ENCODE assay signal across 9 cellular contexts in the genomic region with DNA sequence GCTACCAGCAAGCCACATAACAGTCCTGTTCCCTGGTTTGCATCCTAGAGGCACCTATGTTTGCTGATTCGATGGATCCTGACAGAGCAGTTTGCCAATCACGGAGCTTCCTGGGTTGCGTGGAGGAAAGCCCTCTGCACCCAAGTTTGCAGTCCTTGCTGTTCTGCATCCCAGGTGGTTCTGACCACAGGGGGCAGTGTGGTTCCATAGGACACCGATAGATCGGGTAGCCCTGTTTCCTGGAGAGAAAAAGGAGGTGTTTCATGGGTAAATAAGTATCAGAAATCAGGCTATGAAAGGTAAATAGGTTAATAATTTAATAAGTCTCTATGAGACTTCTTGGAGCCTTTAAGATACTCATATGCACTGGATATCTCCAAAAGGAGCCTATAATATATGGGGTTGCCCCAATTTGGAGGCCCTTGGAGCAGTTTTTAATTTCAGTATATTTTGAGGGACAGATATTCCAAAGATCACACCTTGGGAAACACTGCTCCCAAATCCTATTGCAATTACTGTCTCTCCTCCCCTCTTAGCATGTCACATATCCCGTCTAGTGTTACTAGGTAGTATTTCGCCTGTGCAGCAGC.
DNase-seq lines count a peak whose midpoint lies in the region; ATAC-seq and TF ChIP-seq lines count a peak whose summit lies in the region.
"Had no signal": no experiment of that assay in that cellular context is flagged by ENCODE, and none has a peak within 500 bp of the region (broad histone marks: within the 10 kb centered on the region; RNA-seq: fewer than 3 reads in every experiment).

No MANE protein-coding gene starts in this region.

- TF ChIP-seq CTCF in NB4 (IDR thresholded peaks at IDR 0.05; ENCODE audit: low read depth, low read length) (peak; percentile 65), fibroblast of villous mesenchyme (IDR thresholded peaks at IDR 0.05; ENCODE audit: insufficient read depth, low read depth, low read length) (peak; percentile 74), osteoblast (IDR thresholded peaks at IDR 0.05; ENCODE audit: extremely low read depth, low read depth, low read length) (peak; percentile 89)

- H4K20me1 ChIP-seq in osteoblast (ENCODE audit: insufficient read depth, low read length): no peaks in the 10 kb centered on the region
- H4K20me1 ChIP-seq: BLaER1 had no signal

- H3K9me3 ChIP-seq in osteoblast (ENCODE audit: low read depth, low read length): no peaks in the 10 kb centered on the region
- H3K9me3 ChIP-seq: BLaER1 had no signal

- peaks cover 47% of the 10 kb centered on the region for H3K4me1 ChIP-seq in osteoblast (ENCODE audit: insufficient read depth, low read length)
- H3K4me1 ChIP-seq: BLaER1 had no signal

- DNase-seq in NCI-H1417 (lab: John Stamatoyannopoulos, UW) (peak in 2 of 3 experiments; percentile 30 to 39), NCI-H1417 treated with DMSO at 0.1 percent for 48 hours (lab: John Stamatoyannopoulos, UW) (no peak), NB4 (ENCODE audit: low read depth) (peak; percentile 64), fibroblast of villous mesenchyme (ENCODE audit: low read depth) (peak; percentile 64), osteoblast (ENCODE audit: insufficient read length, low spot score, missing footprints) (peak; percentile 84)
- DNase-seq in activated CD8-positive, alpha-beta memory T cell treated with anti-CD3 and anti-CD28 coated beads, Interleukin-2, amount 50 U/mL, for 48 hours: peak; percentile 80

- H3K4me3 ChIP-seq in NB4 (ENCODE audit: low read depth, low read length) (no peak overlapping the region), fibroblast of villous mesenchyme (ENCODE audit: low read depth, low read length) (no peak overlapping the region), osteoblast (ENCODE audit: insufficient read depth, low read length) (no peak overlapping the region)
- H3K4me3 ChIP-seq: BLaER1 had no signal

- no peak for TF ChIP-seq POLR2A in NB4 (IDR thresholded peaks at IDR 0.05; ENCODE audit: extremely low read depth, insufficient read length)

- H3K27ac ChIP-seq in osteoblast (ENCODE audit: low read depth, low read length): peak overlapping the region; percentile 1
- H3K27ac ChIP-seq: BLaER1 had no signal

- H3K4me2 ChIP-seq in osteoblast (ENCODE audit: insufficient read depth, low read length): no peak overlapping the region
- H3K4me2 ChIP-seq: BLaER1 had no signal

- ATAC-seq in HG02840 (IDR thresholded peaks at IDR 0.05; ENCODE audit: low FRiP score, unreplicated experiment) (no peak), GM21528 (IDR thresholded peaks at IDR 0.05; ENCODE audit: low FRiP score, unreplicated experiment) (no peak)

- H2AFZ ChIP-seq in osteoblast (ENCODE audit: low read length): no peak overlapping the region

- no peaks in the 10 kb centered on the region for H3K79me2 ChIP-seq in osteoblast (ENCODE audit: insufficient read depth, low read length)

- H3K36me3 ChIP-seq in osteoblast (ENCODE audit: insufficient read depth, low read length): no peaks in the 10 kb centered on the region
- H3K36me3 ChIP-seq: BLaER1 had no signal

- H3K27me3 ChIP-seq in osteoblast (ENCODE audit: insufficient read depth, low read length): no peaks in the 10 kb centered on the region
- H3K27me3 ChIP-seq: BLaER1 had no signal
